ENCODE assay signal across 14 cellular contexts in the genomic region with DNA sequence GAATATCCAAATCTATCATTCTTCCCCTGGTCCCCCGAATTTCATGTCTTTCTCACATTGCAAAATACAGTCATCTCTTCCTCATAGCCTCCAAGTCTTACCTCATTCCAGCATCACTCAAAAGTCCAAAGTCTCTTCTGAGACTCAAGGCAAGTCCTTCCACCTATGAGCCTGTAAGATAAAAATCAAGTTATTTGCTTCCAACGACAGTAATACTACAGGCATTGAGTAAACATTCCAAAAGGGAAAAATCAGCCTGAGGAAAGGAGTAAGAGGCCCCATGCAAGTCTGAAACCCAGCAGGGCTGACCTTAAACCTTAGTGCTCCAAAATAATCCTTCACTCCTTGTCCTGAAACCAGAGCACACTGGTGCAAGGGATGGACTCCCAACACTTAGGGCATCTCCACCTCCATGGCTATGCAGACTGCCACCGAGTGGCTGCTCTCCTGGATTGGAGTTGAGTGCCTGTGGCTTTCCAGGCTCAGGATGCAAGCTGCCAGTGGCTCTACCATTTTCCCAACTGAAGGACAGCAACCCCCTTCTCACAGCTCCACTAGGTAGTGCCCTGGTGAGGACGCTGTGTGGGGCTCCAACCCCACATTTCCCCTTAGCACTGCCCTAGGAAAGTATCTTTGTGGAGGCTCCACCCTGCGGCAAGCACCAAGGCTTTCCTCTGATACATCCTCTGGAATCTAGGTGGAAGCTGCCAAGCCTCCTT. TPM values are rescaled to one million over a fixed set of nuclear protein-coding genes. Genes with fewer than 3 reads are reported as not detected.
"Had no signal": no experiment of that assay in that cellular context is flagged by ENCODE, and none has a peak within 500 bp of the region (broad histone marks: within the 10 kb centered on the region; RNA-seq: fewer than 3 reads in every experiment).

No MANE protein-coding gene starts in this region.

- H3K4me3 ChIP-seq: skin epidermis, testis had no signal

- H3K27me3 ChIP-seq: testis had no signal

- DNase-seq: activated CD4-positive, alpha-beta T cell treated with anti-CD3 and anti-CD28 coated beads, Interleukin-2, amount 10 ng/mL, durations not matched to agents 7 days and 5 days; activated CD8-positive, alpha-beta memory T cell treated with anti-CD3 and anti-CD28 coated beads, Interleukin-2, amount 50 U/mL, for 48 hours; activated gamma-delta T cell; activated naive CD8-positive, alpha-beta T cell treated with anti-CD3 and anti-CD28 coated beads for 36 hours; activated T-cell treated with anti-CD3 and anti-CD28 coated beads, Interleukin-2, amount 50 U/mL, for 72 hours; anterior cingulate cortex; head of caudate nucleus; naive thymus-derived CD8-positive, alpha-beta T cell; right cardiac atrium; stimulated activated CD4-positive, alpha-beta T cell treated with anti-CD3 and anti-CD28 coated beads, Interleukin-4, amount 100 ng/mL, for 24 hours; T-helper 2 cell; testis had no signal

- H3K9me3 ChIP-seq: testis had no signal

- ATAC-seq: activated T-cell treated with anti-CD3 and anti-CD28 coated beads, Interleukin-2, amount 50 U/mL, for 72 hours; naive thymus-derived CD8-positive, alpha-beta T cell; right cardiac atrium had no signal

- H3K27ac ChIP-seq: skin epidermis, testis had no signal

- FAIRE-seq: frontal cortex had no signal

RNA-seq across cellular contexts. Expression of a gene that starts 16.3 kb away (rescaled TPM):
- total RNA-seq: activated CD4-positive, alpha-beta T cell treated with anti-CD3 and anti-CD28 coated beads, Interleukin-2, amount 10 ng/mL, durations not matched to agents 7 days and 5 days; naive thymus-derived CD8-positive, alpha-beta T cell had no signal
- polyA plus RNA-seq: naive thymus-derived CD8-positive, alpha-beta T cell had no signal
